ENCODE assay signal across 21 cellular contexts in the genomic region with DNA sequence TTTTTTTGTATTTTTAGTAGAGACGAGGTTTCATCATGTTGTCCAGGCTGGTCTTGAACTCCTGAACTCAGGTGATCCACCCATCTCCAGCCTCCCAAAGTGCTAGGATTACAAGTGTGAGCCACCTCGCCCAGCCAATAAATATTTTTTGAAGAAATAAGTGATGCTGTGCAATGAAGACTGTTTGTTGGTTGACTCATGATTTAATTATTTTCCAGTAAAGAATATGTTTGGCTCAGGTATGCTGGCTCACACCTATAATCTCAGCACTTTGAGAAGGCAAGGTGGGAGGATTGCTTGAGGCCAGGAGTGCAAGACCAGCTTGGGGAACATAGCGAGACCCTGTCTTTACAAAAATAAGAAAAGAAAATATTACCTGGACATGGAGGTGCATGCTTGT.
"Had no signal": no experiment of that assay in that cellular context is flagged by ENCODE, and none has a peak within 500 bp of the region (broad histone marks: within the 10 kb centered on the region; RNA-seq: fewer than 3 reads in every experiment).

No MANE protein-coding gene starts in this region.

- H3K27ac ChIP-seq: right atrium auricular region, sigmoid colon, skin epidermis, testis, tibial nerve had no signal

- H3K9me3 ChIP-seq: mucosa of descending colon, right atrium auricular region, sigmoid colon, testis, tibial nerve had no signal

- DNase-seq: cerebellar nuclear complex; foreskin melanocyte; head of caudate nucleus; hippocampal formation; left colon; left ventricle myocardium superior; mucosa of descending colon; naive thymus-derived CD8-positive, alpha-beta T cell; posterior cingulate gyrus; sigmoid colon; stimulated activated CD4-positive, alpha-beta T cell treated with anti-CD3 and anti-CD28 coated beads, Interleukin-2, amount 100 ng/mL, for 24 hours; stimulated activated CD4-positive, alpha-beta T cell treated with anti-CD3 and anti-CD28 coated beads, Interleukin-4, amount 100 ng/mL, for 4 hours; stimulated activated naive B cell treated with anti-CD40 and anti-IgM and Interleukin-4, amounts not matched to agents 10 μg/mL and 1 μg/mL and 100 μg/mL, for 72 hours; stimulated activated naive CD8-positive, alpha-beta T cell treated with anti-CD3 and anti-CD28 coated beads, Interleukin-15, amount 100 ng/mL, for 72 hours; testis had no signal

- FAIRE-seq: colon, islet of Langerhans had no signal

- ATAC-seq: left colon; left ventricle myocardium superior; mucosa of descending colon; naive thymus-derived CD8-positive, alpha-beta T cell; stimulated activated naive B cell treated with anti-CD40 and anti-IgM and Interleukin-4, amounts not matched to agents 10 μg/mL and 1 μg/mL and 100 μg/mL, for 72 hours; stimulated activated naive CD8-positive, alpha-beta T cell treated with anti-CD3 and anti-CD28 coated beads, Interleukin-15, amount 100 ng/mL, for 72 hours had no signal

- H3K27me3 ChIP-seq: right atrium auricular region, sigmoid colon, testis, tibial nerve had no signal

- H3K36me3 ChIP-seq: right atrium auricular region, sigmoid colon, tibial nerve had no signal

- H3K4me1 ChIP-seq: sigmoid colon had no signal

- H3K4me3 Mint-ChIP-seq: dendritic cell treated with granulocyte-macrophage colony-stimulating factor and Interleukin-4, amounts not matched to agents 40 ng/mL and 50 ng/mL, for 4 days; naive thymus-derived CD8-positive, alpha-beta T cell; stimulated activated naive B cell treated with anti-CD40 and anti-IgM and Interleukin-4, amounts not matched to agents 10 μg/mL and 1 μg/mL and 100 μg/mL, for 72 hours; stimulated activated naive CD8-positive, alpha-beta T cell treated with anti-CD3 and anti-CD28 coated beads, Interleukin-15, amount 100 ng/mL, for 72 hours had no signal

- H3K27ac Mint-ChIP-seq: dendritic cell treated with granulocyte-macrophage colony-stimulating factor and Interleukin-4, amounts not matched to agents 40 ng/mL and 50 ng/mL, for 4 days; stimulated activated naive B cell treated with anti-CD40 and anti-IgM and Interleukin-4, amounts not matched to agents 10 μg/mL and 1 μg/mL and 100 μg/mL, for 72 hours; stimulated activated naive CD8-positive, alpha-beta T cell treated with anti-CD3 and anti-CD28 coated beads, Interleukin-15, amount 100 ng/mL, for 72 hours had no signal

- H3K27me3 Mint-ChIP-seq: dendritic cell treated with granulocyte-macrophage colony-stimulating factor and Interleukin-4, amounts not matched to agents 40 ng/mL and 50 ng/mL, for 4 days; naive thymus-derived CD8-positive, alpha-beta T cell; stimulated activated naive CD8-positive, alpha-beta T cell treated with anti-CD3 and anti-CD28 coated beads, Interleukin-15, amount 100 ng/mL, for 72 hours had no signal

- H3K4me3 ChIP-seq: mucosa of descending colon, right atrium auricular region, sigmoid colon, skin epidermis, testis, tibial nerve had no signal
